Comparison of ENCODE assay signal across 8 cellular contexts in genomic region chr3:49412632-49413337, GRCh38.
DNase-seq lines count a peak whose midpoint lies in the region; TF ChIP-seq lines count a peak whose summit lies in the region.

No MANE protein-coding gene starts in this region.

- no peaks in the 10 kb centered on the region for H3K9me3 ChIP-seq in mucosa of rectum (ENCODE audit: control insufficient read depth in 2 of 2, low read length in 2 of 2)

- peak overlapping the region; percentile 86 for H2AFZ ChIP-seq in ACC112 (ENCODE audit: low read length, unreplicated experiment)

- H3K27me3 ChIP-seq in ACC112 (ENCODE audit: insufficient read depth, low read length) (no peaks in the 10 kb centered on the region), mucosa of rectum (ENCODE audit: control insufficient read depth in 2 of 2, insufficient read depth in 2 of 2, low read length in 2 of 2) (no peaks in the 10 kb centered on the region)

- H3K9ac ChIP-seq in mucosa of rectum (ENCODE audit: low read depth in 1 of 2, low read length in 2 of 2), result peak overlapping the region; percentile 97 to 98

- peaks cover 63% of the 10 kb centered on the region for H3K79me2 ChIP-seq in ACC112 (ENCODE audit: control insufficient read depth, insufficient read depth, low read length, unreplicated experiment)

- H3K4me1 ChIP-seq in ACC112 (ENCODE audit: control insufficient read depth, insufficient read depth, low read length, unreplicated experiment) (peaks cover 40% of the 10 kb centered on the region), mucosa of rectum (ENCODE audit: control insufficient read depth in 2 of 2, insufficient read depth in 2 of 2, low read length in 2 of 2) (peaks cover 30 to 41% of the 10 kb centered on the region in 2 donors)

- H3K36me3 ChIP-seq in ACC112 (ENCODE audit: insufficient read depth, low read length) (peaks cover 17% of the 10 kb centered on the region; the same call in 1 of the 2 replicates), mucosa of rectum (ENCODE audit: control insufficient read depth in 2 of 2, insufficient read depth in 2 of 2, low read length in 2 of 2) (peaks cover 19 to 24% of the 10 kb centered on the region in 2 donors)

- peak overlapping the region; percentile 100 for H3K4me3 ChIP-seq in ACC112 (ENCODE audit: low read depth, low read length)
- peak overlapping the region; percentile 87 to 95 for H3K4me3 ChIP-seq in cardiac fibroblast (replicated peaks in 1 of 2; ENCODE audit: low read depth in 2 of 2, low read length in 2 of 2)
- H3K4me3 ChIP-seq in mucosa of rectum (ENCODE audit: low read length in 2 of 2), result peak overlapping the region; percentile 95

- no peak for TF ChIP-seq EP300 in Ishikawa (IDR thresholded peaks at IDR 0.05; ENCODE audit: borderline replicate concordance)

- H3K27ac ChIP-seq in ACC112 (ENCODE audit: low read depth, low read length) (peak overlapping the region; percentile 68), mucosa of rectum (ENCODE audit: low read depth in 2 of 2, low read length in 2 of 2) (peak overlapping the region; percentile 96 to 98)

- DNase-seq in cardiac fibroblast (ENCODE audit: low read depth in 2 of 2) (no peak), DMS79 treated with DMSO at 0.1 percent for 48 hours (lab: John Stamatoyannopoulos, UW) (no peak), GOT3 (lab: John Stamatoyannopoulos, UW) (no peak), NCI-H526 treated with DMSO at 0.1 percent for 48 hours (lab: John Stamatoyannopoulos, UW) (no peak)
- DNase-seq in activated CD8-positive, alpha-beta memory T cell treated with anti-CD3 and anti-CD28 coated beads, Interleukin-2, amount 50 U/mL, for 48 hours, result no peak

- no peak for TF ChIP-seq CTCF in cardiac fibroblast (IDR thresholded peaks at IDR 0.05; ENCODE audit: low read depth, low read length)

- no peak for TF ChIP-seq RAD21 in Ishikawa (IDR thresholded peaks at IDR 0.05; ENCODE audit: low read depth)

TF ChIP-seq in Ishikawa, 13 proteins besides CTCF, POLR2A, EP300 and RAD21:
- TF ChIP-seq ZBTB7A (IDR thresholded peaks at IDR 0.05; ENCODE audit: low read depth), result no peak
- TF ChIP-seq EGR1 (IDR thresholded peaks at IDR 0.05), result 0 out of 2 replicates have a peak, but pooled peaks have one; percentile 10
